Comparison of ENCODE assay signal across 9 cellular contexts in genomic region chr6:27889628-27890315, GRCh38. TPM values are rescaled to one million over a fixed set of nuclear protein-coding genes. Genes with fewer than 3 reads are reported as not detected.
DNase-seq lines count a peak whose midpoint lies in the region; ATAC-seq, FAIRE-seq and TF ChIP-seq lines count a peak whose summit lies in the region.
"Had no signal": no experiment of that assay in that cellular context is flagged by ENCODE, and none has a peak within 500 bp of the region (broad histone marks: within the 10 kb centered on the region; RNA-seq: fewer than 3 reads in every experiment).

No MANE protein-coding gene starts in this region.

- no peaks in the 10 kb centered on the region for H3K9me1 ChIP-seq in endothelial cell of umbilical vein (replicated peaks; ENCODE audit: control insufficient read depth, extremely low read depth, insufficient read depth, low read length)

- CTCF ChIA-PET in endothelial cell of umbilical vein (lab: Charles Lee) = interaction anchor here (0.8 to 2.5 kb wide), 13 partner anchors 10 to 1864 kb away, joined by 3 to 17 read pairs (median 7); a partner anchor contains a TSS

- H3K27me3 ChIP-seq in OCI-LY3 (ENCODE audit: low read depth, low read length) = no peaks in the 10 kb centered on the region
- H3K27me3 ChIP-seq in endothelial cell of umbilical vein (ENCODE audit: control insufficient read depth in 2 of 2, insufficient read depth in 2 of 2, low read length in 2 of 2) = no peaks in the 10 kb centered on the region
- H3K27me3 ChIP-seq in stomach = peaks cover 0 to 70% (median 0%) of the 10 kb centered on the region in 3 donors

- H3K27ac Mint-ChIP-seq in activated naive CD8-positive, alpha-beta T cell = no peak overlapping the region
- H3K27ac Mint-ChIP-seq in activated naive CD8-positive, alpha-beta T cell treated with anti-CD3 and anti-CD28 coated beads, Interleukin-2, amount 50 U/mL, for 24 hours = no peak overlapping the region

- H3K27ac ChIP-seq in OCI-LY3 (ENCODE audit: low read length) (peak overlapping the region; percentile 99), endothelial cell of umbilical vein (ENCODE audit: insufficient read depth, low read depth, low read length) (no peak overlapping the region), stomach (peak overlapping the region in 1 of 5 donors; percentile 53)

- H3K36me3 Mint-ChIP-seq in activated naive CD8-positive, alpha-beta T cell = no peaks in the 10 kb centered on the region
- H3K36me3 Mint-ChIP-seq in activated naive CD8-positive, alpha-beta T cell treated with anti-CD3 and anti-CD28 coated beads, Interleukin-2, amount 50 U/mL, for 24 hours (ENCODE audit: low read depth) = peaks cover 3% of the 10 kb centered on the region

- H3K36me3 ChIP-seq in OCI-LY3 (replicated peaks; ENCODE audit: low read depth, low read length) = no peaks in the 10 kb centered on the region
- H3K36me3 ChIP-seq in endothelial cell of umbilical vein (ENCODE audit: control insufficient read depth in 2 of 2, extremely low read depth in 1 of 2, insufficient read depth in 2 of 2, low read length in 2 of 2) = no peaks in the 10 kb centered on the region
- no peaks in the 10 kb centered on the region for H3K36me3 ChIP-seq in stomach

- H3K4me2 ChIP-seq in OCI-LY3 (ENCODE audit: low read length) (peak overlapping the region; percentile 88), endothelial cell of umbilical vein (ENCODE audit: insufficient read depth, low read length) (peak overlapping the region; percentile 79)

- no peaks in the 10 kb centered on the region for H3K27me3 Mint-ChIP-seq in activated naive CD8-positive, alpha-beta T cell
- no peaks in the 10 kb centered on the region for H3K27me3 Mint-ChIP-seq in activated naive CD8-positive, alpha-beta T cell treated with anti-CD3 and anti-CD28 coated beads, Interleukin-2, amount 50 U/mL, for 24 hours

- ATAC-seq in activated naive CD8-positive, alpha-beta T cell treated with anti-CD3 and anti-CD28 coated beads, Interleukin-2, amount 50 U/mL, for 24 hours = no peak

- intact Hi-C loops in endothelial cell of umbilical vein (cut with micrococcal nuclease) = loop anchor here (5.0 to 10.0 kb wide), 3 partner anchors 275 to 1857 kb away; partner anchors contain the start of gene ABT1
- intact Hi-C loops in stomach (cut with DNase I; ENCODE audit: low total_unique reads) = loop anchor here (10.0 kb wide), 2 partner anchors 115 to 725 kb away; no protein-coding TSS in a partner anchor

- H3K79me2 ChIP-seq in OCI-LY3 (ENCODE audit: low read length) (no peaks in the 10 kb centered on the region), endothelial cell of umbilical vein (ENCODE audit: control insufficient read depth, insufficient read depth, low read length) (no peaks in the 10 kb centered on the region)

- no peaks in the 10 kb centered on the region for H3K9me3 Mint-ChIP-seq in activated naive CD8-positive, alpha-beta T cell (ENCODE audit: low read depth)
- H3K9me3 Mint-ChIP-seq in activated naive CD8-positive, alpha-beta T cell treated with anti-CD3 and anti-CD28 coated beads, Interleukin-2, amount 50 U/mL, for 24 hours = no peaks in the 10 kb centered on the region

- no peaks in the 10 kb centered on the region for H4K20me1 ChIP-seq in OCI-LY3 (ENCODE audit: insufficient read depth, low read length)
- H4K20me1 ChIP-seq in endothelial cell of umbilical vein (replicated peaks; ENCODE audit: control insufficient read depth, extremely low read depth, insufficient read depth, low read length) = no peaks in the 10 kb centered on the region

- H3K4me1 ChIP-seq in OCI-LY3 (ENCODE audit: low read length) (peaks cover 20% of the 10 kb centered on the region), endothelial cell of umbilical vein (ENCODE audit: control insufficient read depth, extremely low read depth, insufficient read depth, low read length) (peaks cover 14% of the 10 kb centered on the region), stomach (peaks cover 16 to 48% (median 35%) of the 10 kb centered on the region in 4 donors)

- TF ChIP-seq CTCF in OCI-LY3 (IDR thresholded peaks at IDR 0.05; ENCODE audit: low read depth, low read length) = no peak
- TF ChIP-seq CTCF in endothelial cell of umbilical vein (IDR thresholded peaks at IDR 0.05; ENCODE audit: extremely low read depth in 1 of 2, insufficient read depth in 1 of 2, low read depth in 1 of 2, low read length in 2 of 2) = no peak
- no peak for TF ChIP-seq CTCF in stomach (IDR thresholded peaks at IDR 0.05)

- peak overlapping the region; percentile 77 for H3K4me3 ChIP-seq in OCI-LY3 (ENCODE audit: low read length)
- peak overlapping the region in 1 of 3 experiments; percentile 38 for H3K4me3 ChIP-seq in endothelial cell of umbilical vein (replicated peaks in 1 of 3; ENCODE audit: insufficient read depth in 1 of 3, low read depth in 1 of 3, low read length in 3 of 3)
- peak overlapping the region in 3 of 4 donors; percentile 33 to 49 (median 43) for H3K4me3 ChIP-seq in stomach

- peaks cover 28% of the 10 kb centered on the region for H3K4me1 Mint-ChIP-seq in activated naive CD8-positive, alpha-beta T cell (ENCODE audit: low read depth)
- peaks cover 38% of the 10 kb centered on the region for H3K4me1 Mint-ChIP-seq in activated naive CD8-positive, alpha-beta T cell treated with anti-CD3 and anti-CD28 coated beads, Interleukin-2, amount 50 U/mL, for 24 hours

- H3K9ac ChIP-seq in OCI-LY3 (ENCODE audit: low read length) (peak overlapping the region; percentile 78), endothelial cell of umbilical vein (replicated peaks; ENCODE audit: extremely low read depth, insufficient read depth, low read length) (peak overlapping the region; percentile 42)

- no peak for TF ChIP-seq EP300 in stomach (IDR thresholded peaks at IDR 0.05)

- BruUV-seq in endothelial cell of umbilical vein (replicated peaks; lab: Mats Ljungman, UMichigan) = no TSS peak

- H3K4me3 Mint-ChIP-seq in activated naive CD8-positive, alpha-beta T cell = peak overlapping the region; percentile 69
- H3K4me3 Mint-ChIP-seq in activated naive CD8-positive, alpha-beta T cell treated with anti-CD3 and anti-CD28 coated beads, Interleukin-2, amount 50 U/mL, for 24 hours = no peak overlapping the region

- TF ChIP-seq POLR2A in endothelial cell of umbilical vein (IDR thresholded peaks at IDR 0.05; ENCODE audit: low read depth, low read length) (no peak), stomach (IDR thresholded peaks at IDR 0.05) (no peak)

- POLR2A ChIA-PET in endothelial cell of umbilical vein (lab: Charles Lee) = interaction anchor here (0.7 to 3.5 kb wide), 10 partner anchors 17 to 1673 kb away, joined by 3 to 77 read pairs (median 10); a partner anchor contains a TSS

- H3K9me3 ChIP-seq in OCI-LY3 (ENCODE audit: insufficient read depth, low read length) (no peaks in the 10 kb centered on the region; the same call in 1 of the 2 replicates), endothelial cell of umbilical vein (replicated peaks; ENCODE audit: control insufficient read depth, insufficient read depth, low read length) (no peaks in the 10 kb centered on the region), stomach (no peaks in the 10 kb centered on the region)

- DNase-seq in activated naive CD8-positive, alpha-beta T cell treated with anti-CD3 and anti-CD28 coated beads, Interleukin-2, amount 50 U/mL, for 24 hours = no peak
- DNase-seq in endothelial cell of umbilical vein (ENCODE audit: low read depth, low spot score) = no peak
- DNase-seq in stomach = no peak
- no peak for DNase-seq in NCI-H2081 treated with DMSO at 0.1 percent for 48 hours (lab: John Stamatoyannopoulos, UW)
- no peak for DNase-seq in CD1c-positive myeloid dendritic cell (ENCODE audit: extremely low spot score)
- no peak for DNase-seq in activated CD4-positive, CD25-positive, alpha-beta regulatory T cell (lab: John Stamatoyannopoulos, UW)

- WGBS in stomach, 5 donors = 37 to 45% (median 42%) methylated on average over 12 of the region's 12 CpGs

- FAIRE-seq in endothelial cell of umbilical vein (lab: Jason Lieb, UNC) = peak; percentile 53

- H2AFZ ChIP-seq in OCI-LY3 (ENCODE audit: low read depth, low read length) (no peak overlapping the region), endothelial cell of umbilical vein (ENCODE audit: low read depth, low read length) (peak overlapping the region; percentile 81)

- dilution Hi-C loops in endothelial cell of umbilical vein (cut with MboI; ENCODE audit: extremely low pct_ligation_motif_present, low sequenced_read_pairs) = loop anchor here (5.0 kb wide), 1 partner anchor 67 kb away; a partner anchor contains a TSS

TF ChIP-seq in endothelial cell of umbilical vein, 7 proteins besides CTCF, POLR2A, EP300 and RAD21:
- TF ChIP-seq MAX (IDR thresholded peaks at IDR 0.05; ENCODE audit: insufficient read depth, insufficient read length) = no peak
- TF ChIP-seq POLR2AphosphoS5 (IDR thresholded peaks at IDR 0.05; ENCODE audit: insufficient read depth, low read depth, low read length) = no peak
- TF ChIP-seq GATA2 (IDR thresholded peaks at IDR 0.05; ENCODE audit: insufficient read depth, insufficient read length, low read depth, low read length) = no peak
- TF ChIP-seq EZH2 (IDR thresholded peaks at IDR 0.05; ENCODE audit: borderline replicate concordance, low read depth, low read length, severe bottlenecking) = no peak
- TF ChIP-seq FOS (IDR thresholded peaks at IDR 0.05; ENCODE audit: borderline replicate concordance, insufficient read depth, low read length) = no peak
- TF ChIP-seq JUN (IDR thresholded peaks at IDR 0.05; ENCODE audit: borderline replicate concordance, insufficient read depth, insufficient read length, low read depth) = no peak
- no peak for TF ChIP-seq MYC (IDR thresholded peaks at IDR 0.05; ENCODE audit: low read depth, low read length)

RNA-seq across cellular contexts. Expression of gene OR2B2, which starts 22.4 kb away (rescaled TPM):
- total RNA-seq in endothelial cell of umbilical vein (not detected in 2 replicates), stomach (not detected)
- polyA plus RNA-seq in endothelial cell of umbilical vein (not detected in 2 replicates), stomach (not detected)
- polyA plus RNA-seq in endothelial cell of umbilical vein (2011; cell fraction: cytosol; rRNA removed) = not detected in 2 replicates
- not detected in 2 replicates for polyA plus RNA-seq in endothelial cell of umbilical vein (2011; cell fraction: nucleus; rRNA removed)
- polyA plus RNA-seq in endothelial cell of umbilical vein (2012) = not detected in 2 replicates
- polyA minus RNA-seq in endothelial cell of umbilical vein = not detected in 2 replicates
- polyA minus RNA-seq in endothelial cell of umbilical vein (2011; cell fraction: cytosol; rRNA and poly(A)+ RNA removed) = not detected
- polyA minus RNA-seq in endothelial cell of umbilical vein (2011; cell fraction: nucleus; rRNA and poly(A)+ RNA removed) = not detected in 2 replicates
- polyA plus RNA-seq: adipose tissue had no signal
